Comparison of ENCODE assay signal across 8 cellular contexts in the genomic region with DNA sequence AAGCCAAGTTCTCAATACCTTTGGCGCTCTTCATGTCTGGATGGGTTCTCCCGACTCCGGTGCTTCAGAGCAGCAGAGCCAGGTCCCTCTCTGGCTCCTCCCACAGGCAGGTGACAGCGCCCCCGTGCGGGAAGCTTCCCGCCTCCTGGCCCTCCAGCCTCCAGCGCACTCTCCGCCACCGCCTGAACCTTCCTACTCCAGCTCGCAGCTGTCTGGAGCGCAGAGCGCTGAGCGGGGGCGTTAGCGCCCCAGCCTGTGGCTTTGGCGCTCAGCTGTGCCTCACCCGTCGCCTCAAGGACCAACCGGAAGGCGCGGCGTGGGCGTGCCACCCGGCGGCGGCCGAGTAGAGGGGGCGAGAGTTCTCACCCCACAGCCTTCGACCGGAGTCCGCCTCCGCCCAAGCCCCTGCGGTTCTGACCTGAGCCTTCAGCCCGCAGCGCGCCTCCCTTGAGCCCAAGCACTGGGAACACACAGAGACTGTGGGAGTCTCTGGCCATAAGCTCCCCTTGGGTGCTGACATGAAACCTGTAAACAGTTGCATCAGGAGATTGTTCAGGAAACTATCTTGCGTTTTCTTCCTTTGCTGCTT. TPM values are rescaled to one million over a fixed set of nuclear protein-coding genes. Genes with fewer than 3 reads are reported as not detected.
DNase-seq lines count a peak whose midpoint lies in the region; ATAC-seq and TF ChIP-seq lines count a peak whose summit lies in the region.

TSS of gene SLCO4C1 (minus strand) at position 56 of the 589 bp plus-strand sequence. CDS start at position 34, 22 bp downstream.

- H3K27me3 ChIP-seq in HUES6 (ENCODE audit: control insufficient read depth, insufficient read depth, low read length) = no peaks in the 10 kb centered on the region; the same call in 1 of the 2 replicates
- H3K27me3 ChIP-seq in suprapubic skin = peaks cover 3% of the 10 kb centered on the region

- H3K27me3 Mint-ChIP-seq in osteocyte (ENCODE audit: unreplicated experiment) = peaks cover 16% of the 10 kb centered on the region

- 6% methylated on average over 1 of the region's 38 CpGs for WGBS in suprapubic skin

- H3K36me3 ChIP-seq in HUES6 (ENCODE audit: control insufficient read depth, insufficient read depth, low read length) (no peaks in the 10 kb centered on the region), suprapubic skin (no peaks in the 10 kb centered on the region)

- H3K4me3 ChIP-seq in HUES6 (ENCODE audit: low read depth, low read length) = peak within 1 kb of the TSS; percentile 75
- peak within 1 kb of the TSS; percentile 43 for H3K4me3 ChIP-seq in suprapubic skin

- H3K27ac Mint-ChIP-seq in osteocyte (ENCODE audit: unreplicated experiment) = no peak within 1 kb of the TSS

- H3K27ac ChIP-seq in HUES6 (ENCODE audit: low read depth, low read length) (peak within 1 kb of the TSS; percentile 39), suprapubic skin (no peak within 1 kb of the TSS)

- H3K36me3 Mint-ChIP-seq in osteocyte (ENCODE audit: unreplicated experiment) = no peaks in the 10 kb centered on the region

- peak within 1 kb of the TSS; percentile 73 for H3K4me3 Mint-ChIP-seq in osteocyte (ENCODE audit: unreplicated experiment)

- peaks cover 15% of the 10 kb centered on the region for H3K4me1 ChIP-seq in HUES6 (ENCODE audit: control insufficient read depth, insufficient read depth, low read length)
- H3K4me1 ChIP-seq in suprapubic skin = peaks cover 12% of the 10 kb centered on the region

- H3K9me3 Mint-ChIP-seq in osteocyte (ENCODE audit: unreplicated experiment) = no peaks in the 10 kb centered on the region

- DNase-seq in DMS153 (lab: John Stamatoyannopoulos, UW) (peak; percentile 59), RPMI8226 (peak; percentile 82), Right ventricle myocardium inferior (ENCODE audit: missing footprints) (peak; percentile 90), osteocyte (ENCODE audit: extremely low spot score, unreplicated experiment) (peak; percentile 89), suprapubic skin (ENCODE audit: low spot score in 2 of 2) (no peak)
- DNase-seq in activated naive CD4-positive, alpha-beta T cell treated with Interleukin-2 at 50 U/mL for 16 hours = peak; percentile 71

- no peak for TF ChIP-seq POLR2A in suprapubic skin (IDR thresholded peaks at IDR 0.05)

- H3K4me1 Mint-ChIP-seq in osteocyte (ENCODE audit: unreplicated experiment) = peaks cover 14% of the 10 kb centered on the region

- H3K9me3 ChIP-seq in HUES6 (ENCODE audit: control insufficient read depth, insufficient read depth, low read depth, low read length) (no peaks in the 10 kb centered on the region), suprapubic skin (no peaks in the 10 kb centered on the region)

- intact Hi-C loops in Right ventricle myocardium inferior (cut with DNase I) = no loop called here

- peak; percentile 67 for TF ChIP-seq CTCF in osteocyte (IDR thresholded peaks at IDR 0.05)
- peak in 1 of 2 donors; percentile 29 for TF ChIP-seq CTCF in suprapubic skin (IDR thresholded peaks at IDR 0.05)

- ATAC-seq in GM21423 (IDR thresholded peaks at IDR 0.05; ENCODE audit: unreplicated experiment) (peak; percentile 98), Right ventricle myocardium inferior (peak; percentile 93)

- TF ChIP-seq EP300 in suprapubic skin (IDR thresholded peaks at IDR 0.05) = no peak

- peak within 1 kb of the TSS; percentile 80 for H3K9ac ChIP-seq in HUES6 (ENCODE audit: low read length)

RNA-seq across cellular contexts. Expression of gene SLCO4C1, which starts in this region (rescaled TPM):
- 0.08 TPM for total RNA-seq in Right ventricle myocardium inferior
- 0.10 and 0.11 TPM in 2 replicates for total RNA-seq in osteocyte
- 1 to 10 TPM; 1.1 to 2.4 (median 1.4) TPM for total RNA-seq in suprapubic skin

Comparison
In these comparisons a context has a peak if more than half of its experiments do, and no peak if none do; other contexts are left out.
1. Peak in DNase-seq and ATAC-seq in Right ventricle myocardium inferior; RNA of the gene not detected or under 1 TPM.
2. Peak in DNase-seq in osteocyte; RNA of the gene not detected or under 1 TPM.
3. DNase-seq: peak in DMS153 (single experiment), RPMI8226 (single experiment) and activated naive CD4-positive, alpha-beta T cell treated with Interleukin-2 at 50 U/mL for 16 hours (single experiment); none in suprapubic skin (0 of 2).